23 cellular contexts compared by ENCODE assay signal in the genomic region with DNA sequence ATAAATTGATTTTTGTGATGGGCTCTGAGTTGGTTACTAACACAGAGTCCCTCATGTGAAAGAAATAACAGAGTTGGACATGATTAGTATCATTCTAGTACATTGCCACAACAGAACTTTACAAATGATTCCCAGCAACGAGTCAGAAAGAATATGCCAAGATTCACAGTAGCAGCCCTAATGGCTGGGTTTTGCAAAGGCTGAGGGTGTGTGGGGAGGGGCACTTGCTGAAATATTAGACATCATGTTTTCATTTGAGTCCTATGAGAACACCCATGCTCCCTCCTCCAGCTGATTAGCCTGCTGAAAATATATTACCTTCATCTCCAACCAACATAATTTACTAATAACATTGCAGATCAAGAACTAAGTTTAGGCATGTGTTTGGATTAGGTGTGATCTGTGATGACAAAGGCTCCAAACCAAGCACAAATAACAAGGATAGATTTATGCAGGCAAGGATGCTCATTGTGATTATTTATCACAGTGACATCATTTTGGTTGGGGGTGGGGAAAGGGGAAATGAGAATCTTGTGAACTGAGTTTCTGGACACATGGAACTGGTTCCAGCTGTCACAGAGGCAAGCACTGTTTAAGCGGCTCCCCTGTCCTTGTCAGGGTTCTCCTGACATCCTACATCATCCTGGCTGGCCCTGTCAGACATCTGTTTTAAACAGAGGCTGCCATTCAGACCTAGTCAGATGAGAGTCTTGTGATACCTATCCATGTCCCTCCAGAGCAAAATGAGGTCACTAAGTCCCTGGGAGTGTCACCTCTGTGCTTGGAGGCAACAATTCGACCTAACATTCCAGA.
DNase-seq lines count a peak whose midpoint lies in the region; ATAC-seq and TF ChIP-seq lines count a peak whose summit lies in the region.
"Had no signal": no experiment of that assay in that cellular context is flagged by ENCODE, and none has a peak within 500 bp of the region (broad histone marks: within the 10 kb centered on the region; RNA-seq: fewer than 3 reads in every experiment).

No MANE protein-coding gene starts in this region.

- peak; percentile 18 for DNase-seq in EH (ENCODE audit: low read depth)
- no peak for DNase-seq in esophagus squamous epithelium (lab: John Stamatoyannopoulos, UW)
- DNase-seq in hypothalamus (lab: John Stamatoyannopoulos, UW), result peak in 27 of 51 donors; percentile 10 to 71 (median 45)
- peak; percentile 63 for DNase-seq in sciatic nerve (ENCODE audit: low spot score)
- no peak for DNase-seq in HK-2 (ENCODE audit: unreplicated experiment)
- no peak for DNase-seq in WERI-Rb-1
- DNase-seq in GM10266 (ENCODE audit: extremely low spot score), result no peak
- no peak for DNase-seq in erythroblast (lab: John Stamatoyannopoulos, UW)
- DNase-seq: activated B cell treated with CpG ODN at 0.5 μM for 24 hours; activated CD8-positive, alpha-beta T cell treated with anti-CD3 and anti-CD28 coated beads for 36 hours; activated T-cell treated with anti-CD3 and anti-CD28 coated beads, Interleukin-2, amount 50 U/mL, for 4 hours; DMS53; H9; NCI-H1436 treated with DMSO at 0.1 percent for 48 hours; NCI-H2171 treated with DMSO at 0.1 percent for 48 hours; NCI-H69; SJCRH30; small intestine; stimulated activated CD4-positive, alpha-beta T cell treated with anti-CD3 and anti-CD28 coated beads, Interleukin-4, amount 100 ng/mL, for 24 hours; T-helper 2 cell had no signal

- H3K27ac ChIP-seq in esophagus squamous epithelium (peak overlapping the region in 3 of 4 donors; percentile 40 to 76 (median 70)), WERI-Rb-1 (no peak overlapping the region)
- H3K27ac ChIP-seq: epithelial cell of prostate, parathyroid adenoma, SJCRH30 had no signal

- H3K9me3 ChIP-seq in esophagus squamous epithelium (no peaks in the 10 kb centered on the region), WERI-Rb-1 (ENCODE audit: severe bottlenecking) (no peaks in the 10 kb centered on the region)
- H3K9me3 ChIP-seq: SJCRH30 had no signal

- H3K27me3 ChIP-seq in esophagus squamous epithelium (no peaks in the 10 kb centered on the region), WERI-Rb-1 (ENCODE audit: insufficient read depth, low read depth, severe bottlenecking) (no peaks in the 10 kb centered on the region)

- ATAC-seq in sciatic nerve, result peak; percentile 93
- ATAC-seq: activated CD8-positive, alpha-beta T cell treated with anti-CD3 and anti-CD28 coated beads for 36 hours; activated T-cell treated with anti-CD3 and anti-CD28 coated beads, Interleukin-2, amount 50 U/mL, for 4 hours had no signal

- H3K36me3 ChIP-seq in esophagus squamous epithelium, result no peaks in the 10 kb centered on the region
- no peaks in the 10 kb centered on the region for H3K36me3 ChIP-seq in WERI-Rb-1
- H3K36me3 ChIP-seq: SJCRH30 had no signal

- no peak overlapping the region for H3K4me3 ChIP-seq in esophagus squamous epithelium
- H3K4me3 ChIP-seq in WERI-Rb-1 (ENCODE audit: low read depth, low read length), result no peak overlapping the region
- H3K4me3 ChIP-seq: lung, SJCRH30 had no signal

- intact Hi-C loops in esophagus squamous epithelium (cut with DNase I) (no loop called here), sciatic nerve (cut with DNase I) (no loop called here)

- peaks cover 0 to 28% (median 11%) of the 10 kb centered on the region in 3 donors for H3K4me1 ChIP-seq in esophagus squamous epithelium
- H3K4me1 ChIP-seq: parathyroid adenoma, SJCRH30 had no signal

- TF ChIP-seq CTCF in esophagus squamous epithelium (IDR thresholded peaks at IDR 0.05) (no peak), WERI-Rb-1 (IDR thresholded peaks at IDR 0.05; ENCODE audit: low read depth, low read length) (no peak), GM10266 (IDR thresholded peaks at IDR 0.05; ENCODE audit: control insufficient read depth, insufficient read depth, low read depth, missing control alignments) (no peak)

- no peak for TF ChIP-seq POLR2A in esophagus squamous epithelium (IDR thresholded peaks at IDR 0.05)
- TF ChIP-seq POLR2A in erythroblast (IDR thresholded peaks at IDR 0.05; ENCODE audit: low read length), result no peak

- 34 to 35% methylated on average over 3 of the region's 3 CpGs for WGBS in esophagus squamous epithelium, 2 donors

Comparison
In these comparisons a context has a peak if more than half of its experiments do, and no peak if none do; other contexts are left out.
1. DNase-seq: peak in EH (single experiment), hypothalamus (27 of 51) and sciatic nerve (single experiment); none in esophagus squamous epithelium (single experiment), HK-2 (single experiment), WERI-Rb-1 (single experiment), GM10266 (single experiment) and erythroblast (0 of 2).